In the genomic region with DNA sequence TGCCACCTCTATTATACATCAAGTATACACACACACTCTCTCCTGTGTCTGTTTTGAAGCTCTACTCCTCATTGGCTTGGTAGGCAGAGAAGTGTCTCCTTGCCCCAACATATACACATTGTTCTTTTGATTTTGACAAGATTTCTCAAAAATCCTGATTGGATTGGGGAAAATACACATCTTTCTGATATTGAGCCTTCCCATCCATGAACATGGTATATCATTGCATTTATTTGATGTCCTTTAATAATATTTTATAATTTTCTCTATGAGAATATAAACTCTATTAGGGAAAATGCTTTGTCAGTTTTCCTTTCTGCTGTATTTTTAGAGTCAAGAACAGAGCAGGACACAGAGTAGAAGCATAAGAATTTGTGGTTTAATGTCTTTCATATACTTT, we compare ENCODE assay signal across 35 cellular contexts.
"Had no signal": no experiment of that assay in that cellular context is flagged by ENCODE, and none has a peak within 500 bp of the region (broad histone marks: within the 10 kb centered on the region; RNA-seq: fewer than 3 reads in every experiment).

No MANE protein-coding gene starts in this region.

- DNase-seq: Karpas-422, Kasumi-1, MG63, MM.1S, MV-4-11, NCI-H1048, NCI-H1092, NCI-H1092 treated with DMSO at 0.1 percent for 48 hours, NCI-H1105, NCI-H1105 treated with DMSO at 0.1 percent for 48 hours, NCI-H1417, NCI-H1417 treated with DMSO at 0.1 percent for 48 hours, NCI-H1436, NCI-H1436 treated with DMSO at 0.1 percent for 48 hours, NCI-H146, NCI-H1694, NCI-H1694 treated with DMSO at 0.1 percent for 48 hours, NCI-H187, NCI-H187 treated with DMSO at 0.1 percent for 48 hours, NCI-H1930, NCI-H2029, NCI-H2029 treated with DMSO at 0.1 percent for 48 hours, NCI-H2081, NCI-H2081 treated with DMSO at 0.1 percent for 48 hours, NCI-H2107, NCI-H2171, NCI-H2171 treated with DMSO at 0.1 percent for 48 hours, NCI-H2227 treated with DMSO at 0.1 percent for 48 hours, NCI-H226, NCI-H345, NCI-H446, NCI-H446 treated with DMSO at 0.1 percent for 48 hours, NCI-H510A, NCI-H510A treated with DMSO at 0.1 percent for 48 hours, NCI-H524 had no signal

- H3K4me3 ChIP-seq: MG63 had no signal

- H3K36me3 ChIP-seq: MG63 had no signal

- H3K9me3 ChIP-seq: MG63 had no signal
